In the genomic region with DNA sequence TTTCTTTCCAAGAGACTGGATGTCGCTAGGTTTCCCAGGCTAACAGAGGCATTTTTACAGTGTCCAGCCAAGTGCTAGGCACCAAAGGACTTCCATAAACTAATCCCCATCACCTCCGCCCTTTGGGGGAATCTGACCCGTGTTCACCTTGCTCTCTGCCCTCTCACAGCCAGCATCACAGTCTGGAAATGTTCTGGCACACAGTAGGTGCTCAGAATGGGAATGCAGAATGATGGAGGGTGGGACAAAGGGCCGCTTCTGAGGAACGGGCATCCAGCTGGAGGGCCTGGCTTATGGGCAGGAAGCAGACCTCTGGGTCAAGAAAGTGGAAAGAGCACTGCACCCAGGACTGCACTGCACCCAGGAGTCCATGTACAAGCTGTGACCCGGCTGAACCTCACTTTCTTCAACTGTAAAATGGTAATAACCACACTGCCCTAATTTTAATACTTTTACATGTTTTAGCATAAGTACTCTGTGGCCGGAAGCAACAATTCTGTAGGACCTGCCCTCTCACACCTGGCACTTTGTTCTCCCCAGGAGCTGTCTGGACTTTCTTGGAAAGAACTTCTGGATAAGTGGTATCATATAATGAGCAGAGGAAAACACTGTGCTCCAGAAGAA, we compare ENCODE assay signal across 8 cellular contexts. TPM values are rescaled to one million over a fixed set of nuclear protein-coding genes. Genes with fewer than 3 reads are reported as not detected.
DNase-seq lines count a peak whose midpoint lies in the region; ATAC-seq and TF ChIP-seq lines count a peak whose summit lies in the region.

No MANE protein-coding gene starts in this region.

- H3K4me1 ChIP-seq in heart right ventricle = peaks cover 5 to 34% (median 19%) of the 10 kb centered on the region in 9 donors
- peaks cover 0 to 19% of the 10 kb centered on the region in 2 donors for H3K4me1 ChIP-seq in ascending aorta
- H3K4me1 ChIP-seq in upper lobe of right lung = peaks cover 16% of the 10 kb centered on the region

- H3K9me3 ChIP-seq in heart right ventricle = no peaks in the 10 kb centered on the region
- H3K9me3 ChIP-seq in ascending aorta = no peaks in the 10 kb centered on the region
- no peaks in the 10 kb centered on the region for H3K9me3 ChIP-seq in upper lobe of right lung

- TF ChIP-seq CTCF in heart right ventricle (IDR thresholded peaks at IDR 0.05) (no peak), ascending aorta (IDR thresholded peaks at IDR 0.05) (no peak), upper lobe of right lung (IDR thresholded peaks at IDR 0.05) (no peak)

- H3K27me3 ChIP-seq in heart right ventricle (no peaks in the 10 kb centered on the region), ascending aorta (no peaks in the 10 kb centered on the region), upper lobe of right lung (no peaks in the 10 kb centered on the region)

- no peak for ATAC-seq in heart right ventricle
- ATAC-seq in memory B cell (ENCODE audit: low read depth) = no peak
- no peak for ATAC-seq in upper lobe of right lung

- H3K9me3 Mint-ChIP-seq in memory B cell = no peaks in the 10 kb centered on the region

- H3K36me3 ChIP-seq in heart right ventricle = peaks cover 0 to 18% (median 0%) of the 10 kb centered on the region in 9 donors
- no peaks in the 10 kb centered on the region for H3K36me3 ChIP-seq in ascending aorta
- no peaks in the 10 kb centered on the region for H3K36me3 ChIP-seq in upper lobe of right lung

- peak overlapping the region; percentile 65 for H3K27ac Mint-ChIP-seq in memory B cell

- intact Hi-C loops in heart right ventricle (cut with DNase I) (loop anchor here in 7 of 10 donors (5.0 to 10.0 kb wide), 9 partner anchors 43 to 276 kb away; a partner anchor contains a TSS), cardiac septum (cut with DNase I) (loop anchor here (5.0 to 10.0 kb wide), 4 partner anchors 56 to 258 kb away; a partner anchor contains a TSS), ascending aorta (cut with DNase I) (loop anchor here (1.0 to 5.0 kb wide), 5 partner anchors 57 to 323 kb away; a partner anchor contains a TSS), upper lobe of right lung (cut with DNase I) (no loop called here)

- no peaks in the 10 kb centered on the region for H3K36me3 Mint-ChIP-seq in memory B cell

- peaks cover 25% of the 10 kb centered on the region for H3K4me1 Mint-ChIP-seq in memory B cell

- WGBS in heart right ventricle, 2 donors = 53 to 61% methylated on average over 7 of the region's 7 CpGs

- H3K27me3 Mint-ChIP-seq in memory B cell = no peaks in the 10 kb centered on the region

- DNase-seq in heart right ventricle (no peak), cardiac septum (ENCODE audit: low spot score) (no peak), ascending aorta (ENCODE audit: low spot score in 2 of 2) (no peak), memory B cell (ENCODE audit: low spot score in 2 of 2) (no peak), upper lobe of right lung (no peak), T1000 (lab: John Stamatoyannopoulos, UW) (no peak), NCI-H1092 (lab: John Stamatoyannopoulos, UW) (no peak), NCI-H1436 treated with DMSO at 0.1 percent for 48 hours (lab: John Stamatoyannopoulos, UW) (no peak)

- H3K27ac ChIP-seq in heart right ventricle = peak overlapping the region in 9 of 10 donors; percentile 69 to 88 (median 76)
- H3K27ac ChIP-seq in ascending aorta = peak overlapping the region; percentile 86 to 91
- peak overlapping the region; percentile 77 for H3K27ac ChIP-seq in upper lobe of right lung

- peak overlapping the region in 9 of 10 donors; percentile 57 to 75 (median 69) for H3K4me3 ChIP-seq in heart right ventricle
- H3K4me3 ChIP-seq in ascending aorta = peak overlapping the region; percentile 69 to 75
- H3K4me3 ChIP-seq in upper lobe of right lung = peak overlapping the region; percentile 61

- H3K4me3 Mint-ChIP-seq in memory B cell = peak overlapping the region; percentile 81

RNA-seq across cellular contexts. Expression of a gene that starts 0.9 kb away (rescaled TPM):
- total RNA-seq in heart right ventricle = 1 to 10 TPM in 9 of 10 donors, under 1 TPM in 1; 0.96 to 6.6 (median 2.1) TPM
- polyA plus RNA-seq in heart right ventricle = 1 to 10 TPM; 2.3 to 8.0 TPM
- 2.6 TPM for total RNA-seq in cardiac septum
- total RNA-seq in ascending aorta = 18.8 TPM
- 9.0 TPM for total RNA-seq in upper lobe of right lung

RNA-seq across cellular contexts. Expression of a gene that starts 4.8 kb away (rescaled TPM):
- total RNA-seq in heart right ventricle (10 to 100 TPM; 10.4 to 16.0 (median 13.9) TPM), cardiac septum (15.2 TPM), ascending aorta (29.5 TPM), upper lobe of right lung (29.4 TPM)
- 10 to 100 TPM; 16.7 to 18.4 TPM for polyA plus RNA-seq in heart right ventricle

RNA-seq across cellular contexts. Expression of a gene that starts 57.0 kb away (rescaled TPM):
- total RNA-seq in heart right ventricle (10 to 100 TPM; 65.9 to 93.8 (median 75.0) TPM), cardiac septum (63.8 TPM), ascending aorta (31.6 TPM), upper lobe of right lung (168 TPM)
- polyA plus RNA-seq in heart right ventricle = 100 to 1,000 TPM in 1 of 2 donors, 10 to 100 TPM in 1; 77.7 to 123 TPM

RNA-seq across cellular contexts. Expression of a gene that starts 58.1 kb away (rescaled TPM):
- total RNA-seq in heart right ventricle (1 to 10 TPM; 3.7 to 8.1 (median 5.9) TPM), cardiac septum (4.6 TPM), ascending aorta (4.6 TPM), upper lobe of right lung (5.8 TPM)
- polyA plus RNA-seq in heart right ventricle = 1 to 10 TPM; 4.1 to 4.2 TPM
